In the genomic region with DNA sequence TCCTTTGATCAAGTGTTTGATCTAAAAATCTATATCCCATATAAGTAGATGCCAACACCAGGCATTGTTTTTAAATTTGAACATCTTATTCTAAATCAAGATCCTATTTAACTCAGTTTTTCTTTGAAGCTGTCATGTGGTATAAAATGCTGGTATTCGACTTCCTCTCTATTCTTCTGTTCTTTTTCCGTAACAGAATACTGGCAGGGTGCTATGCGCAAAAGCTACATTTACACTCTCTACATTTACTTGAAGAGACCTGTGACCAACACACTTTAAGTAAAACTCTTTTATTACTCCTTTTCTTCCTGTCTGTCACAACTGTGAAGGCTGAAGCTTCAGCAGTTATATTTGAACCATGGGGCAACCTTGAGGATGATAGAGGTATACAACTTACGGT, we compare ENCODE assay signal across 25 cellular contexts.
DNase-seq lines count a peak whose midpoint lies in the region; ATAC-seq, FAIRE-seq and TF ChIP-seq lines count a peak whose summit lies in the region.
"Had no signal": no experiment of that assay in that cellular context is flagged by ENCODE, and none has a peak within 500 bp of the region (broad histone marks: within the 10 kb centered on the region; RNA-seq: fewer than 3 reads in every experiment).

No MANE protein-coding gene starts in this region.

- H3K56ac ChIP-seq in H9 (ENCODE audit: insufficient read length, low read depth, low read length), result no peak overlapping the region
- no peak overlapping the region for H3K56ac ChIP-seq in H1 (replicated peaks; ENCODE audit: insufficient read length, low read depth, low read length)

- H4K5ac ChIP-seq in H9 (ENCODE audit: insufficient read length, low read depth, low read length), result no peak overlapping the region
- no peak overlapping the region for H4K5ac ChIP-seq in H1 (ENCODE audit: insufficient read length, low read depth, low read length)

- H3K18ac ChIP-seq in H9 (ENCODE audit: insufficient read length, low read depth, low read length) (no peak overlapping the region), H1 (ENCODE audit: extremely low read depth, low read length) (no peak overlapping the region)

- no peaks in the 10 kb centered on the region for H3K79me1 ChIP-seq in H9 (ENCODE audit: insufficient read depth, low read depth, low read length, poor library complexity, severe bottlenecking)
- H3K79me1 ChIP-seq in H1 (ENCODE audit: low read depth, low read length), result no peaks in the 10 kb centered on the region

- ATAC-seq in DND-41 (ENCODE audit: insufficient read depth, low read depth), result peak; percentile 49; the same call in 1 of the 3 replicates
- no peak for ATAC-seq in HG02763 (IDR thresholded peaks at IDR 0.05; ENCODE audit: unreplicated experiment)
- ATAC-seq: CD8-positive, alpha-beta T cell; GM12878 had no signal

- no CpG with 5 or more reads among the region's 4 CpGs for WGBS in H9 (ENCODE audit: extremely low coverage, insufficient read length, low lambda C conversion rate)
- WGBS in H1 (ENCODE audit: extremely low coverage in 1 of 2, insufficient coverage in 1 of 2, insufficient read length in 1 of 2, insufficient replicate concordance in 2 of 2, low coverage in 1 of 2, low lambda C conversion rate in 2 of 2, missing lambda C conversion rate in 1 of 2), 2 experiments, result 73% methylated on average over 4 of the region's 4 CpGs; no CpG with 5 or more reads in 1 of the 2 experiments

- CTCF ChIA-PET in H1 (lab: Charles Lee; ENCODE audit: partially characterized antibody), result no interaction called here
- CTCF ChIA-PET in MCF 10A (lab: Yijun Ruan, JAX), result no interaction called here

- H2BK15ac ChIP-seq in H9 (ENCODE audit: low read depth, low read length), result no peak overlapping the region
- H2BK15ac ChIP-seq in H1 (ENCODE audit: low read length), result no peak overlapping the region

- no peaks in the 10 kb centered on the region for H3K36me3 ChIP-seq in DND-41 (ENCODE audit: insufficient read depth, low read length)
- no peaks in the 10 kb centered on the region for H3K36me3 ChIP-seq in Loucy (ENCODE audit: insufficient read depth, low read length)
- no peaks in the 10 kb centered on the region for H3K36me3 ChIP-seq in H1 (ENCODE audit: control insufficient read depth in 2 of 4, insufficient read depth in 4 of 4, low read length in 3 of 4)
- H3K36me3 ChIP-seq: BE2C, BLaER1 had no signal

- H3K79me2 ChIP-seq in DND-41 (ENCODE audit: insufficient read depth, low read length) (no peaks in the 10 kb centered on the region), H9 (ENCODE audit: insufficient read depth, low read length) (no peaks in the 10 kb centered on the region), Loucy (ENCODE audit: insufficient read depth, low read length) (no peaks in the 10 kb centered on the region), H1 (ENCODE audit: control insufficient read depth in 1 of 2, insufficient read depth in 2 of 2, low read length in 2 of 2) (no peaks in the 10 kb centered on the region)

- H3K4me1 Mint-ChIP-seq in H9 (peaks cover 10 to 18% of the 10 kb centered on the region in 2 experiments), MCF 10A (ENCODE audit: insufficient read depth, unreplicated experiment) (no peaks in the 10 kb centered on the region)
- H3K4me1 Mint-ChIP-seq: CD14-positive monocyte; CD4-positive, CD25-positive, alpha-beta regulatory T cell had no signal

- H2BK120ac ChIP-seq in H9 (ENCODE audit: low read depth, low read length, poor library complexity, severe bottlenecking), result no peak overlapping the region
- no peak overlapping the region for H2BK120ac ChIP-seq in H1 (replicated peaks; ENCODE audit: low read depth, low read length)

- no peak overlapping the region for H4K8ac ChIP-seq in H9 (replicated peaks; ENCODE audit: insufficient read length, low read depth, low read length)
- no peak overlapping the region for H4K8ac ChIP-seq in H1 (ENCODE audit: extremely low read depth, insufficient read depth, low read length)

- H2BK5ac ChIP-seq in H9 (ENCODE audit: insufficient read length, low read length) (no peak overlapping the region), H1 (ENCODE audit: low read depth, low read length) (no peak overlapping the region)

- no peak overlapping the region for H3K23ac ChIP-seq in H9 (ENCODE audit: insufficient read length, low read depth, low read length)
- H3K23ac ChIP-seq in H1 (ENCODE audit: insufficient read length), result no peak overlapping the region

- H2BK12ac ChIP-seq in H9 (ENCODE audit: insufficient read length, low read depth, low read length), result no peak overlapping the region
- H2BK12ac ChIP-seq in H1 (ENCODE audit: low read depth, low read length), result no peak overlapping the region

- H3K23me2 ChIP-seq in H9 (ENCODE audit: insufficient read length, low read depth, low read length, poor library complexity, severe bottlenecking) (no peaks in the 10 kb centered on the region), H1 (ENCODE audit: low read depth, low read length) (no peaks in the 10 kb centered on the region)

- DNase-seq in DND-41 (no peak), H9 (no peak), H1 (ENCODE audit: low read depth in 1 of 2, low spot score in 2 of 2) (no peak), posterior vena cava (ENCODE audit: low spot score) (no peak), MCF 10A (ENCODE audit: unreplicated experiment) (no peak)
- no peak for DNase-seq in stimulated activated CD4-positive, alpha-beta T cell treated with anti-CD3 and anti-CD28 coated beads, Interleukin-4, amount 100 ng/mL, for 24 hours
- DNase-seq: 8988T; ACHN; BE2C; C1 segment of cervical spinal cord; Caco-2; Calu3; CD4-positive, CD25-positive, alpha-beta regulatory T cell; CD8-positive, alpha-beta T cell; DMS79 treated with DMSO at 0.1 percent for 48 hours; EL; GDM1 had no signal

- POLR2A ChIA-PET in H1 (lab: Charles Lee; ENCODE audit: partially characterized antibody), result no interaction called here
- POLR2A ChIA-PET in MCF 10A (lab: Yijun Ruan, JAX), result no interaction called here

- intact Hi-C loops in posterior vena cava (cut with DNase I), result no loop called here
- intact Hi-C loops in MCF 10A (cut with micrococcal nuclease), result no loop called here

- H3K27me3 Mint-ChIP-seq in H9 (ENCODE audit: low read depth) (no peaks in the 10 kb centered on the region), MCF 10A (ENCODE audit: insufficient read depth, unreplicated experiment) (no peaks in the 10 kb centered on the region)
- H3K27me3 Mint-ChIP-seq: CD4-positive, CD25-positive, alpha-beta regulatory T cell had no signal

- BruUV-seq in MCF 10A (replicated peaks; lab: Mats Ljungman, UMichigan), result no TSS peak

- H3K4me3 Mint-ChIP-seq in H9 (no peak overlapping the region), MCF 10A (ENCODE audit: unreplicated experiment) (no peak overlapping the region)
- H3K4me3 Mint-ChIP-seq: CD14-positive monocyte; CD4-positive, CD25-positive, alpha-beta regulatory T cell; CD8-positive, alpha-beta T cell had no signal

- H2AFZ ChIP-seq in DND-41 (ENCODE audit: low read depth, low read length) (peak overlapping the region; percentile 8; the same call in 1 of the 2 replicates), H9 (ENCODE audit: low read length) (no peak overlapping the region), Loucy (ENCODE audit: low read length) (0 out of 2 replicates have a peak overlapping the region, but pooled peaks have one; percentile 57), H1 (ENCODE audit: low read length) (no peak overlapping the region)

- TF ChIP-seq CTCF in DND-41 (IDR thresholded peaks at IDR 0.05; ENCODE audit: borderline replicate concordance, extremely low read depth, low read length, poor library complexity, severe bottlenecking), result no peak
- TF ChIP-seq CTCF in H9 (conservative IDR thresholded peaks at IDR 0.05), result no peak
- TF ChIP-seq CTCF in Loucy (conservative IDR thresholded peaks at IDR 0.05; ENCODE audit: low read length), result no peak
- no peak for TF ChIP-seq CTCF in H1 (IDR thresholded peaks at IDR 0.05; ENCODE audit: control extremely low read depth in 1 of 3, insufficient read depth in 1 of 3, low read depth in 1 of 3, low read length in 3 of 3)
- no peak for TF ChIP-seq CTCF in MCF 10A (IDR thresholded peaks at IDR 0.05; ENCODE audit: unreplicated experiment)

- H4K91ac ChIP-seq in H9 (ENCODE audit: insufficient read length, low read depth, low read length) (no peak overlapping the region), H1 (replicated peaks; ENCODE audit: insufficient read length, low read length) (no peak overlapping the region)

- H3K9me3 Mint-ChIP-seq in H9 (peaks cover 3 to 6% of the 10 kb centered on the region in 2 experiments; a peak in 3 of 5 replicates), MCF 10A (ENCODE audit: unreplicated experiment) (no peaks in the 10 kb centered on the region)
- H3K9me3 Mint-ChIP-seq: CD8-positive, alpha-beta T cell had no signal

- no peak overlapping the region for H3T11ph ChIP-seq in H9 (ENCODE audit: low read length)

- no peak for TF ChIP-seq EP300 in H1 (IDR thresholded peaks at IDR 0.05; ENCODE audit: borderline replicate concordance in 1 of 2, low read depth in 2 of 2, low read length in 2 of 2)

- peaks cover 24% of the 10 kb centered on the region; the same call in 1 of the 2 replicates for H3K4me1 ChIP-seq in DND-41 (ENCODE audit: insufficient read depth, low read length)
- no peaks in the 10 kb centered on the region for H3K4me1 ChIP-seq in H9 (ENCODE audit: insufficient read depth, low read length)
- H3K4me1 ChIP-seq in Loucy (ENCODE audit: insufficient read depth, low read length, poor library complexity, severe bottlenecking), result no peaks in the 10 kb centered on the region
- peaks cover 0 to 2% (median 0%) of the 10 kb centered on the region in 4 experiments; a peak in 1 of 7 replicates for H3K4me1 ChIP-seq in H1 (replicated peaks in 1 of 4; ENCODE audit: control insufficient read depth in 3 of 4, insufficient read depth in 4 of 4, low read length in 3 of 4)
- H3K4me1 ChIP-seq: BE2C, BLaER1, Caco-2 had no signal

- H2BK20ac ChIP-seq in H9 (ENCODE audit: low read depth, low read length, poor library complexity, severe bottlenecking), result no peak overlapping the region
- no peak overlapping the region for H2BK20ac ChIP-seq in H1 (ENCODE audit: low read length)

- H4K20me1 ChIP-seq in DND-41 (ENCODE audit: insufficient read depth, low read length) (no peaks in the 10 kb centered on the region), H9 (ENCODE audit: control insufficient read depth, insufficient read depth, insufficient read length) (no peaks in the 10 kb centered on the region), Loucy (ENCODE audit: insufficient read depth, low read length, poor library complexity, severe bottlenecking) (no peaks in the 10 kb centered on the region), H1 (replicated peaks in 1 of 2; ENCODE audit: control insufficient read depth in 1 of 2, insufficient read depth in 2 of 2, low read length in 2 of 2) (no peaks in the 10 kb centered on the region)
- H4K20me1 ChIP-seq: BLaER1 had no signal

- no peaks in the 10 kb centered on the region for H3F3A ChIP-seq in Loucy (ENCODE audit: low read depth)

- H3K4me3 ChIP-seq in DND-41 (ENCODE audit: low read depth in 1 of 2, low read length in 2 of 2) (no peak overlapping the region), Loucy (ENCODE audit: low read length, poor library complexity, severe bottlenecking) (no peak overlapping the region), H1 (ENCODE audit: extremely low read depth in 1 of 4, insufficient read depth in 2 of 4, low read depth in 3 of 4, low read length in 4 of 4) (no peak overlapping the region)
- H3K4me3 ChIP-seq: BLaER1, GM12878 had no signal

- no peak overlapping the region for H3K4ac ChIP-seq in H9 (ENCODE audit: low read depth, low read length)
- no peak overlapping the region for H3K4ac ChIP-seq in H1 (replicated peaks; ENCODE audit: insufficient read length, low read depth, low read length)

- H3K9me3 ChIP-seq in DND-41 (ENCODE audit: insufficient read depth, low read length, severe bottlenecking) (peaks cover 1% of the 10 kb centered on the region), H9 (ENCODE audit: control insufficient read depth, low read depth, low read length) (no peaks in the 10 kb centered on the region), Loucy (ENCODE audit: insufficient read depth, low read depth, low read length) (no peaks in the 10 kb centered on the region), H1 (ENCODE audit: insufficient read depth in 2 of 2, low read depth in 1 of 2, low read length in 1 of 2) (no peaks in the 10 kb centered on the region)
- H3K9me3 ChIP-seq: BE2C, BLaER1, Caco-2 had no signal

- H3K27me3 ChIP-seq in DND-41 (ENCODE audit: insufficient read depth, low read length, poor library complexity) (no peaks in the 10 kb centered on the region), H9 (ENCODE audit: insufficient read depth, low read length) (no peaks in the 10 kb centered on the region), Loucy (ENCODE audit: insufficient read depth, low read length, poor library complexity, severe bottlenecking) (no peaks in the 10 kb centered on the region), H1 (replicated peaks in 1 of 4; ENCODE audit: control insufficient read depth in 3 of 4, extremely low read depth in 1 of 4, insufficient read depth in 3 of 4, low read length in 3 of 4) (no peaks in the 10 kb centered on the region)
- H3K27me3 ChIP-seq: BE2C, BLaER1 had no signal

- H3K9ac ChIP-seq in DND-41 (ENCODE audit: low read depth, low read length) (no peak overlapping the region), H9 (ENCODE audit: extremely low read depth, insufficient read length, low read length) (no peak overlapping the region), Loucy (ENCODE audit: low read depth, low read length, poor library complexity, severe bottlenecking) (no peak overlapping the region), H1 (replicated peaks in 1 of 4; ENCODE audit: extremely low read depth in 1 of 4, low read depth in 3 of 4, low read length in 3 of 4) (no peak overlapping the region)
- H3K9ac ChIP-seq: BLaER1 had no signal

- no peak for TF ChIP-seq RAD21 in H1 (IDR thresholded peaks at IDR 0.05 in 1 of 2, conservative IDR thresholded peaks at IDR 0.05 in 1 of 2; ENCODE audit: low read depth in 2 of 2, low read length in 2 of 2)

- no peaks in the 10 kb centered on the region for H3K9me2 ChIP-seq in Loucy (replicated peaks; ENCODE audit: low read depth, low read length)

- TF ChIP-seq POLR2A in H1 (IDR thresholded peaks at IDR 0.05; ENCODE audit: control extremely low read depth in 1 of 2, low read depth in 2 of 2, low read length in 2 of 2), result no peak

- H3K36me3 Mint-ChIP-seq in H9 (ENCODE audit: insufficient read depth in 1 of 3, low read depth in 3 of 3) (no peaks in the 10 kb centered on the region; a peak in 1 of 7 replicates), MCF 10A (ENCODE audit: insufficient read depth, unreplicated experiment) (no peaks in the 10 kb centered on the region)
- H3K36me3 Mint-ChIP-seq: CD14-positive monocyte; CD4-positive, CD25-positive, alpha-beta regulatory T cell; CD8-positive, alpha-beta T cell had no signal

- H3K14ac ChIP-seq in H9 (ENCODE audit: insufficient read depth, low read length) (no peak overlapping the region), H1 (ENCODE audit: insufficient read length) (no peak overlapping the region)

- peak overlapping the region; percentile 19 to 31 (median 26); a peak in 3 of 7 replicates for H3K27ac Mint-ChIP-seq in H9
- no peak overlapping the region for H3K27ac Mint-ChIP-seq in MCF 10A (ENCODE audit: low read depth, unreplicated experiment)
- H3K27ac Mint-ChIP-seq: CD14-positive monocyte; CD4-positive, CD25-positive, alpha-beta regulatory T cell; CD8-positive, alpha-beta T cell had no signal

- H3K27ac ChIP-seq in DND-41 (ENCODE audit: low read length) (no peak overlapping the region), H9 (ENCODE audit: insufficient read length, low read depth, low read length) (no peak overlapping the region), H1 (ENCODE audit: low read depth, low read length) (no peak overlapping the region)
- H3K27ac ChIP-seq: BLaER1 had no signal

- no peak overlapping the region for H2AK5ac ChIP-seq in H9 (ENCODE audit: insufficient read length, low read length)
- H2AK5ac ChIP-seq in H1 (ENCODE audit: low read depth, low read length), result no peak overlapping the region

- peak; percentile 7 for FAIRE-seq in H1 (lab: Jason Lieb, UNC)
- FAIRE-seq: D721Med, GM12878, GM12892, GM18507 had no signal

- H3K4me2 ChIP-seq in DND-41 (ENCODE audit: insufficient read depth, low read length), result no peak overlapping the region
- H3K4me2 ChIP-seq in H9 (ENCODE audit: insufficient read depth, insufficient read length, low read length), result no peak overlapping the region
- H3K4me2 ChIP-seq in Loucy (ENCODE audit: low read depth, low read length, poor library complexity, severe bottlenecking), result no peak overlapping the region
- no peak overlapping the region for H3K4me2 ChIP-seq in H1 (ENCODE audit: insufficient read depth in 1 of 2, low read depth in 2 of 2, low read length in 2 of 2)
- H3K4me2 ChIP-seq: BLaER1 had no signal

Comparison
In these comparisons a context has a peak if more than half of its experiments do, and no peak if none do; other contexts are left out.
1. H2AFZ ChIP-seq: peak in DND-41 (single experiment) and Loucy (single experiment); none in H9 (single experiment) and H1 (single experiment).